In genomic region chr17:28547623-28548416, GRCh38 we compare ENCODE assay signal across 1 cellular context.
TF ChIP-seq lines count a peak whose summit lies in the region.

No MANE protein-coding gene starts in this region.

TF ChIP-seq in endothelial cell of umbilical vein, 7 proteins besides CTCF, POLR2A, EP300 and RAD21:
- no peak for TF ChIP-seq POLR2AphosphoS5 (IDR thresholded peaks at IDR 0.05; ENCODE audit: insufficient read depth, low read depth, low read length)
